ENCODE assay signal across 23 cellular contexts in genomic region chr5:98499892-98500291, GRCh38.
DNase-seq lines count a peak whose midpoint lies in the region; TF ChIP-seq lines count a peak whose summit lies in the region.
"Had no signal": no experiment of that assay in that cellular context is flagged by ENCODE, and none has a peak within 500 bp of the region (broad histone marks: within the 10 kb centered on the region; RNA-seq: fewer than 3 reads in every experiment).

No MANE protein-coding gene starts in this region.

- H3F3A ChIP-seq in neural cell (ENCODE audit: insufficient read depth, low read length, poor library complexity, severe bottlenecking) = peaks cover 3% of the 10 kb centered on the region

- H3K9me3 ChIP-seq in neural cell (ENCODE audit: low read length) (no peaks in the 10 kb centered on the region), mammary epithelial cell (replicated peaks; ENCODE audit: insufficient read depth, low read length) (no peaks in the 10 kb centered on the region)
- H3K9me3 ChIP-seq in effector memory CD4-positive, alpha-beta T cell (ENCODE audit: control insufficient read depth, low read length) = no peaks in the 10 kb centered on the region
- H3K9me3 ChIP-seq: A549, BE2C, BLaER1 had no signal

- H3K9ac ChIP-seq in neural cell (ENCODE audit: low read length) = no peak overlapping the region
- H3K9ac ChIP-seq in mammary epithelial cell (ENCODE audit: insufficient read depth, low read length) = no peak overlapping the region
- H3K9ac ChIP-seq: BLaER1 had no signal

- no peaks in the 10 kb centered on the region for H3K9me2 ChIP-seq in neural cell (ENCODE audit: insufficient read depth, low read length)

- H3K4me1 ChIP-seq in mammary epithelial cell (ENCODE audit: insufficient read depth, low read length) = no peaks in the 10 kb centered on the region
- H3K4me1 ChIP-seq in effector memory CD4-positive, alpha-beta T cell (ENCODE audit: control insufficient read depth, insufficient read depth, low read length, poor library complexity, severe bottlenecking) = no peaks in the 10 kb centered on the region
- H3K4me1 ChIP-seq: A549, BE2C, BLaER1 had no signal

- no peak overlapping the region for H3K4me2 ChIP-seq in neural cell (ENCODE audit: low read length)
- H3K4me2 ChIP-seq in mammary epithelial cell (ENCODE audit: insufficient read depth, low read depth, low read length) = no peak overlapping the region
- H3K4me2 ChIP-seq: A549, BLaER1 had no signal

- no peak for TF ChIP-seq CTCF in fibroblast of villous mesenchyme (IDR thresholded peaks at IDR 0.05; ENCODE audit: insufficient read depth, low read depth, low read length)
- no peak for TF ChIP-seq CTCF in neural cell (IDR thresholded peaks at IDR 0.05; ENCODE audit: poor library complexity, severe bottlenecking)
- no peak for TF ChIP-seq CTCF in mammary epithelial cell (conservative IDR thresholded peaks at IDR 0.05 in 1 of 2, IDR thresholded peaks at IDR 0.05 in 1 of 2; ENCODE audit: extremely low read depth in 1 of 2, insufficient read depth in 1 of 2, low read depth in 1 of 2, low read length in 2 of 2)

- no peak overlapping the region for H3K27ac ChIP-seq in neural cell (ENCODE audit: low read length)
- H3K27ac ChIP-seq in mammary epithelial cell (ENCODE audit: insufficient read depth, low read depth, low read length) = no peak overlapping the region
- no peak overlapping the region for H3K27ac ChIP-seq in effector memory CD4-positive, alpha-beta T cell (ENCODE audit: insufficient read depth, low read length, poor library complexity, severe bottlenecking)
- H3K27ac ChIP-seq: 22Rv1, A549, BLaER1 had no signal

- no peak overlapping the region for H2AFZ ChIP-seq in neural cell (ENCODE audit: low read depth, low read length)
- H2AFZ ChIP-seq in mammary epithelial cell (ENCODE audit: low read depth, low read length) = no peak overlapping the region

- DNase-seq in NCI-H1930 (lab: John Stamatoyannopoulos, UW) (peak; percentile 16 to 44), fibroblast of villous mesenchyme (ENCODE audit: low read depth) (peak; percentile 47), NCI-H1092 treated with DMSO at 0.1 percent for 48 hours (lab: John Stamatoyannopoulos, UW) (no peak), mammary epithelial cell (no peak)
- DNase-seq in effector memory CD4-positive, alpha-beta T cell = no peak
- DNase-seq: BE2C; C1 segment of cervical spinal cord; CD4-positive, alpha-beta memory T cell; CD4-positive, CD25-positive, alpha-beta regulatory T cell; CD8-positive, alpha-beta memory T cell; COR-L47; DMS 273 treated with DMSO at 0.1 percent for 48 hours; DMS153; DMS53; DMS79; DND-41; EL; GDM1 had no signal

- intact Hi-C loops in mammary epithelial cell (cut with micrococcal nuclease) = no loop called here

- H3K79me2 ChIP-seq in neural cell (replicated peaks; ENCODE audit: insufficient read depth, low read length) (no peaks in the 10 kb centered on the region), mammary epithelial cell (ENCODE audit: insufficient read depth, low read length) (no peaks in the 10 kb centered on the region)

- no peaks in the 10 kb centered on the region for H3K36me3 ChIP-seq in neural cell (ENCODE audit: insufficient read depth, low read length)
- no peaks in the 10 kb centered on the region for H3K36me3 ChIP-seq in mammary epithelial cell (ENCODE audit: insufficient read depth, low read length)
- H3K36me3 ChIP-seq in effector memory CD4-positive, alpha-beta T cell (ENCODE audit: control insufficient read depth, insufficient read depth, low read length) = no peaks in the 10 kb centered on the region
- H3K36me3 ChIP-seq: BE2C, BLaER1 had no signal

- in situ Hi-C loops in mammary epithelial cell (cut with MboI; ENCODE audit: low sequenced_read_pairs in 2 of 2) = no loop called here

- dilution Hi-C loops in mammary epithelial cell (cut with HindIII; ENCODE audit: low sequenced_read_pairs) = no loop called here

- H4K20me1 ChIP-seq in neural cell (ENCODE audit: insufficient read depth) (no peaks in the 10 kb centered on the region), mammary epithelial cell (ENCODE audit: insufficient read depth, low read length) (no peaks in the 10 kb centered on the region)
- H4K20me1 ChIP-seq: BLaER1 had no signal

- no TSS peak for BruUV-seq in mammary epithelial cell (replicated peaks; lab: Mats Ljungman, UMichigan)

- peak; percentile 88 for TF ChIP-seq EP300 in neural cell (conservative IDR thresholded peaks at IDR 0.05; ENCODE audit: poor library complexity, severe bottlenecking)

- no peak overlapping the region for H3K4me3 ChIP-seq in fibroblast of villous mesenchyme (ENCODE audit: low read depth, low read length)
- no peak overlapping the region for H3K4me3 ChIP-seq in neural cell (ENCODE audit: low read length)
- H3K4me3 ChIP-seq in mammary epithelial cell (replicated peaks in 1 of 3; ENCODE audit: insufficient read depth in 1 of 3, low read depth in 2 of 3, low read length in 3 of 3) = no peak overlapping the region
- H3K4me3 ChIP-seq in effector memory CD4-positive, alpha-beta T cell (ENCODE audit: insufficient read depth, low read depth, low read length, poor library complexity, severe bottlenecking) = no peak overlapping the region
- H3K4me3 ChIP-seq: A549, BLaER1, GM12878 had no signal

- H3K27me3 ChIP-seq in neural cell (ENCODE audit: insufficient read depth, low read depth, low read length) (no peaks in the 10 kb centered on the region), mammary epithelial cell (ENCODE audit: insufficient read depth, low read length) (no peaks in the 10 kb centered on the region)
- H3K27me3 ChIP-seq in effector memory CD4-positive, alpha-beta T cell (replicated peaks; ENCODE audit: control insufficient read depth, insufficient read depth, low read length, poor library complexity, severe bottlenecking) = no peaks in the 10 kb centered on the region
- H3K27me3 ChIP-seq: BE2C, BLaER1 had no signal

- no peak for TF ChIP-seq RAD21 in neural cell (conservative IDR thresholded peaks at IDR 0.05)

- WGBS in mammary epithelial cell (ENCODE audit: low coverage, missing lambda C conversion rate) = 89% methylated on average over 1 of the region's 1 CpG

- CTCF ChIA-PET in mammary epithelial cell (lab: Charles Lee; ENCODE audit: low non-redundant PET) = no interaction called here

TF ChIP-seq in neural cell, 6 proteins besides CTCF, POLR2A, EP300 and RAD21:
- TF ChIP-seq TAF1 (IDR thresholded peaks at IDR 0.05; ENCODE audit: low read depth) (no peak), EZH2 (IDR thresholded peaks at IDR 0.05; ENCODE audit: borderline replicate concordance, insufficient read depth, low read length, poor library complexity, severe bottlenecking) (no peak), POLR2AphosphoS5 (IDR thresholded peaks at IDR 0.05) (peak; percentile 77), MXI1 (conservative IDR thresholded peaks at IDR 0.05; ENCODE audit: poor library complexity, severe bottlenecking) (no peak), SMC3 (conservative IDR thresholded peaks at IDR 0.05; ENCODE audit: poor library complexity) (no peak)
TF ChIP-seq in neural cell: peak in this region for 1.

Comparison
In these comparisons a context has a peak if more than half of its experiments do, and no peak if none do; other contexts are left out.
1. DNase-seq: peak in NCI-H1930 (2 of 2) and fibroblast of villous mesenchyme (single experiment); none in NCI-H1092 treated with DMSO at 0.1 percent for 48 hours (single experiment), mammary epithelial cell (single experiment) and effector memory CD4-positive, alpha-beta T cell (0 of 3).